Comparison of ENCODE assay signal across 28 cellular contexts in genomic region chr5:63555874-63556273, GRCh38.
DNase-seq lines count a peak whose midpoint lies in the region; ATAC-seq, FAIRE-seq and TF ChIP-seq lines count a peak whose summit lies in the region.
"Had no signal": no experiment of that assay in that cellular context is flagged by ENCODE, and none has a peak within 500 bp of the region (broad histone marks: within the 10 kb centered on the region; RNA-seq: fewer than 3 reads in every experiment).

No MANE protein-coding gene starts in this region.

- DNase-seq in DMS53 (lab: John Stamatoyannopoulos, UW) (peak; percentile 24), DMS53 treated with DMSO at 0.1 percent for 48 hours (lab: John Stamatoyannopoulos, UW; ENCODE audit: unreplicated experiment) (no peak), RWPE2 (ENCODE audit: low spot score) (no peak), fibroblast of mammary gland (ENCODE audit: low read depth) (peak; percentile 17), urothelium cell line (ENCODE audit: low spot score) (peak; percentile 50), prostate gland (ENCODE audit: low spot score) (no peak), anterior cingulate cortex (lab: John Stamatoyannopoulos, UW) (no peak), NCI-H526 treated with DMSO at 0.1 percent for 48 hours (lab: John Stamatoyannopoulos, UW) (no peak)
- DNase-seq: activated B cell treated with CpG ODN at 0.5 μM for 24 hours; activated effector memory CD4-positive, alpha-beta T cell treated with anti-CD3 and anti-CD28 coated beads, Interleukin-2, amount 50 U/mL, for 16 hours; activated T-cell treated with anti-CD3 and anti-CD28 coated beads, Interleukin-2, amount 50 U/mL, for 24 hours; aorta; Calu3; caudate nucleus; DND-41; effector CD8-positive, alpha-beta T cell; glutamatergic neuron; left ventricle myocardium superior; NCI-H1417; NCI-H2081; T-helper 9 cell had no signal

- intact Hi-C loops in prostate gland (cut with DNase I), result no loop called here

- H3K27me3 ChIP-seq in RWPE2 (ENCODE audit: insufficient read depth, poor library complexity, severe bottlenecking), result no peaks in the 10 kb centered on the region
- no peaks in the 10 kb centered on the region for H3K27me3 ChIP-seq in prostate gland (replicated peaks; ENCODE audit: insufficient read depth)
- H3K27me3 ChIP-seq: SJSA1 had no signal

- ATAC-seq in RWPE2 (ENCODE audit: low read depth), result peak; percentile 52; the same call in 2 of the 3 replicates
- ATAC-seq: K562; left ventricle myocardium superior; stimulated activated memory B cell treated with anti-CD40 and anti-IgM and Interleukin-4, amounts not matched to agents 10 μg/mL and 1 μg/mL and 100 μg/mL, for 72 hours had no signal

- H3K36me3 ChIP-seq in RWPE2 (ENCODE audit: low read depth) (no peaks in the 10 kb centered on the region), prostate gland (no peaks in the 10 kb centered on the region)
- H3K36me3 ChIP-seq: SJSA1 had no signal

- H3K4me1 ChIP-seq in RWPE2 (ENCODE audit: insufficient read depth, poor library complexity, severe bottlenecking) (no peaks in the 10 kb centered on the region), prostate gland (replicated peaks) (no peaks in the 10 kb centered on the region)
- H3K4me1 ChIP-seq: SJSA1 had no signal

- no peaks in the 10 kb centered on the region for H3K9me3 ChIP-seq in RWPE2 (ENCODE audit: severe bottlenecking)
- H3K9me3 ChIP-seq in prostate gland, result no peaks in the 10 kb centered on the region
- H3K9me3 ChIP-seq: SJSA1 had no signal

- no peak for TF ChIP-seq POLR2A in prostate gland (IDR thresholded peaks at IDR 0.05)

- peak; percentile 72 for FAIRE-seq in urothelium cell line (lab: Jason Lieb, UNC)
- FAIRE-seq: H54, islet of Langerhans, K562 had no signal

- H3K27ac ChIP-seq in RWPE2 (ENCODE audit: poor library complexity, severe bottlenecking) (no peak overlapping the region), prostate gland (no peak overlapping the region)
- H3K27ac ChIP-seq: 22Rv1, coronary artery, SJSA1 had no signal

- H3K4me3 ChIP-seq in RWPE2 (ENCODE audit: severe bottlenecking) (no peak overlapping the region), fibroblast of mammary gland (ENCODE audit: control insufficient read depth, low read depth, low read length) (no peak overlapping the region), prostate gland (no peak overlapping the region)
- H3K4me3 ChIP-seq: coronary artery, K562, SJSA1 had no signal

- 43% methylated on average over 4 of the region's 4 CpGs for WGBS in prostate gland

- no peak for TF ChIP-seq CTCF in RWPE2 (IDR thresholded peaks at IDR 0.05; ENCODE audit: poor library complexity, severe bottlenecking)
- no peak for TF ChIP-seq CTCF in fibroblast of mammary gland (conservative IDR thresholded peaks at IDR 0.05; ENCODE audit: control insufficient read depth, insufficient read depth, low read depth, low read length)
- no peak for TF ChIP-seq CTCF in prostate gland (IDR thresholded peaks at IDR 0.05)

Comparison
In these comparisons a context has a peak if more than half of its experiments do, and no peak if none do; other contexts are left out.
1. DNase-seq: peak in DMS53 (single experiment), fibroblast of mammary gland (single experiment) and urothelium cell line (single experiment); none in DMS53 treated with DMSO at 0.1 percent for 48 hours (single experiment), RWPE2 (single experiment), prostate gland (single experiment), anterior cingulate cortex (0 of 58) and NCI-H526 treated with DMSO at 0.1 percent for 48 hours (single experiment).